In the genomic region with DNA sequence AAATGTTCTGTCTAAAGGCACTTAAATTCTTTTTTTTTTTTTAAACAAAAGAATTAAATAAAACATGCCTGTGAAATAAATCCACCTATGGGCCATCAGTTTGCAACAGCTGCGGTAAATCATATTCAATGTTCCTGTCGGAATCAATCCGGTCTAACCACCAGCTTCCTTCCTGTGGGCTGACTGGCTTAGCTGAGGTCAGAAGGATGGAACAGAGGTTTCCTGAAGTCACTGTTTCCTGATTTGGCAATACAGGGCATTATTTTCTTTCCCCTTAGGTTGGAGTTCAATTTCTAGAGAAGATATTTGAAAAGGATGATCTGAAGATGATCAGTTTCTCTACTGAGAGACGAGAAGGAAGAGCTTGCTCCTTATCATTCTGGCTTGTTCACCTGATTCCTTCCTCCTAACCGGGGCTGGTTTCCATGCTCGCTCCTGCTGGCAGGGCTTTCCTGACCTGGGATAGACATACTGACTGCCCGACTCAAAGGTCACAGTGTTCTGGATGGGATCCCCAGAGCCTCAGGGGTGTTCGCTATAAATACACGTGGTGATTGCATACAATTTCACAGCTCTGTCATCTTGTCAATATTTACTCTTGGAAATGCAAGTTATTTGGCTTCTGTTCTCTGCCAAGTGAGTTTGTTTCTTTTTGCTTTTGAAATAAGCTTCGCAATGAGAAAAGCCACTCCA, we compare ENCODE assay signal across 1 cellular context.
TF ChIP-seq lines count a peak whose summit lies in the region.

No MANE protein-coding gene starts in this region.

TF ChIP-seq in SK-N-SH, 30 proteins besides CTCF, POLR2A, EP300 and RAD21 (continued from another document):
- no peak for TF ChIP-seq RFX5 (IDR thresholded peaks at IDR 0.05; ENCODE audit: low read length)
- TF ChIP-seq REST (IDR thresholded peaks at IDR 0.05; ENCODE audit: low read depth, low read length): no peak
- TF ChIP-seq FOXM1 (IDR thresholded peaks at IDR 0.05; ENCODE audit: low read depth): no peak
- no peak for TF ChIP-seq SIN3A (IDR thresholded peaks at IDR 0.05; ENCODE audit: borderline replicate concordance, low read depth, low read length)
- no peak for TF ChIP-seq MAX (IDR thresholded peaks at IDR 0.05; ENCODE audit: low read depth)
TF ChIP-seq in SK-N-SH: peak in this region for 0.
